Comparison of ENCODE assay signal across 8 cellular contexts in genomic region chr21:32520885-32521735, GRCh38.
DNase-seq lines count a peak whose midpoint lies in the region; ATAC-seq and TF ChIP-seq lines count a peak whose summit lies in the region.

No MANE protein-coding gene starts in this region.

- H3K9me3 ChIP-seq in SJSA1 (replicated peaks), result no peaks in the 10 kb centered on the region

- DNase-seq in GOT3 (lab: John Stamatoyannopoulos, UW), result peak; percentile 26
- peak; percentile 88 to 91 for DNase-seq in SJSA1 (ENCODE audit: low read depth in 1 of 2, low spot score in 2 of 2)
- peak; percentile 99 for DNase-seq in fibroblast of pulmonary artery (ENCODE audit: low read depth)
- peak; percentile 95 for DNase-seq in posterior vena cava (ENCODE audit: low spot score)
- DNase-seq in activated CD4-positive, CD25-positive, alpha-beta regulatory T cell treated with anti-CD3 and anti-CD28 coated beads, Interleukin-2, amount 50 U/mL, for 72 hours, result no peak
- no peak for DNase-seq in stimulated activated CD4-positive, alpha-beta T cell treated with anti-CD3 and anti-CD28 coated beads, Interleukin-4, amount 100 ng/mL, for 1 hour
- no peak for DNase-seq in NCI-H128 (lab: John Stamatoyannopoulos, UW; ENCODE audit: unreplicated experiment)

- no peaks in the 10 kb centered on the region for H3K36me3 ChIP-seq in SJSA1

- H3K4me1 ChIP-seq in SJSA1 (replicated peaks), result peaks cover 61% of the 10 kb centered on the region

- ATAC-seq in HG02870 (IDR thresholded peaks at IDR 0.05; ENCODE audit: unreplicated experiment), result no peak

- H3K4me3 ChIP-seq in SJSA1, result no peak overlapping the region
- peak overlapping the region; percentile 4 for H3K4me3 ChIP-seq in fibroblast of pulmonary artery (replicated peaks; ENCODE audit: low read depth, low read length)

- intact Hi-C loops in posterior vena cava (cut with DNase I), result no loop called here

- TF ChIP-seq CTCF in fibroblast of pulmonary artery (IDR thresholded peaks at IDR 0.05; ENCODE audit: low read length, missing control alignments), result no peak

- H3K27ac ChIP-seq in SJSA1, result peak overlapping the region; percentile 89

- H3K27me3 ChIP-seq in SJSA1 (replicated peaks), result no peaks in the 10 kb centered on the region

Comparison
In these comparisons a context has a peak if more than half of its experiments do, and no peak if none do; other contexts are left out.
1. DNase-seq: peak in GOT3 (single experiment), SJSA1 (2 of 2), fibroblast of pulmonary artery (single experiment) and posterior vena cava (single experiment); none in activated CD4-positive, CD25-positive, alpha-beta regulatory T cell treated with anti-CD3 and anti-CD28 coated beads, Interleukin-2, amount 50 U/mL, for 72 hours (single experiment), stimulated activated CD4-positive, alpha-beta T cell treated with anti-CD3 and anti-CD28 coated beads, Interleukin-4, amount 100 ng/mL, for 1 hour (single experiment) and NCI-H128 (single experiment).